Comparison of ENCODE assay signal across 2 cellular contexts in genomic region chr21:45456014-45456835, GRCh38.
TF ChIP-seq lines count a peak whose summit lies in the region.

No MANE protein-coding gene starts in this region.

TF ChIP-seq in liver, 16 proteins besides CTCF, POLR2A, EP300 and RAD21 (continued from another document):
- no peak for TF ChIP-seq EGR1 (IDR thresholded peaks at IDR 0.05; ENCODE audit: low read depth in 2 of 2)
- TF ChIP-seq FOXA1 (IDR thresholded peaks at IDR 0.05): no peak
- TF ChIP-seq HNF4A (conservative IDR thresholded peaks at IDR 0.05): no peak
- TF ChIP-seq SP1 (IDR thresholded peaks at IDR 0.05): no peak
- TF ChIP-seq JUND (IDR thresholded peaks at IDR 0.05): no peak
- TF ChIP-seq YY1 (IDR thresholded peaks at IDR 0.05): no peak
- no peak for TF ChIP-seq MAX (IDR thresholded peaks at IDR 0.05)
- no peak for TF ChIP-seq GABPA (IDR thresholded peaks at IDR 0.05 in 1 of 2, conservative IDR thresholded peaks at IDR 0.05 in 1 of 2)
- no peak for TF ChIP-seq FOXA2 (IDR thresholded peaks at IDR 0.05)
- TF ChIP-seq TAF1 (conservative IDR thresholded peaks at IDR 0.05): no peak
- no peak for TF ChIP-seq ZBTB33 (IDR thresholded peaks at IDR 0.05)

TF ChIP-seq in SK-N-SH treated with all-trans-retinoic acid at 6 μM for 48 hours, 23 proteins besides CTCF, POLR2A, EP300 and RAD21 (continued from another document):
- TF ChIP-seq CREB5 (CRISPR knock-in tag; IDR thresholded peaks at IDR 0.05; ENCODE audit: low read depth) (no peak), CSRNP3 (CRISPR knock-in tag; IDR thresholded peaks at IDR 0.05) (no peak)
